Comparison of ENCODE assay signal across 9 cellular contexts in the genomic region with DNA sequence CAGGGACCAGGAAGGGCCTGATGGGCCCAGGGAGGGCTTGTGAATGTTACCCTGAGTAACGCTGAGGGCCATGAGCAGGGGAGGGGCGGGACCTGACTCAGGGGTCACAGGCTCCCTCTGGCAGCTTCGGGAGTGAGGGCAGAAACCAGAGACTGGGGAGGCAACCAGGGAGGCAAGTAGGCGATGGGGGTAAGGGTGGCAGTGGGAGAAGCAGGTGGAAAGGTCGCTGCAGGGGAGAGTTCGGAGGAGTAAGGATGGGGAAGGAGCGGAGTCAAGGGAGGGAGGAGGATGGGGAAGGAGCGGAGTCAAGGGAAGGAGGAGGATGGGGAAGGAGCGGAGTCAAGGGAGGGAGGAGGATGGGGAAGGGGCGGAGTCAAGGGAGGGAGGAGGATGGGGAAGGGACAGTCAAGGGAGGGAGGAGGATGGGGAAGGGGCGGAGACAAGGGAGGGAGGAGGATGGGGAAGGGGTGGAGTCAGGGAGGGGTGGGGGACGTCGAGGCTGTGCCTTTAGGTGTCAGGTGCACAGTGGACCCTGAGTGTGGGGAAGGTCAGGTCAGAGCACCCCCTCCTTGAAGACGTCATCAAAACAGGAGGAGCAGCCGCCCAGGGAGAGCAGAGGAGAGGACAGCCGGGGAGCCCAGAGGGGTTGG. TPM values are rescaled to one million over a fixed set of nuclear protein-coding genes. Genes with fewer than 3 reads are reported as not detected.
DNase-seq lines count a peak whose midpoint lies in the region; ATAC-seq and TF ChIP-seq lines count a peak whose summit lies in the region.
"Had no signal": no experiment of that assay in that cellular context is flagged by ENCODE, and none has a peak within 500 bp of the region (broad histone marks: within the 10 kb centered on the region; RNA-seq: fewer than 3 reads in every experiment).

No MANE protein-coding gene starts in this region.

- H3K27me3 ChIP-seq in lower lobe of right lung (ENCODE audit: low read depth), result peaks cover 22% of the 10 kb centered on the region

- H3K27ac ChIP-seq in lower lobe of right lung, result no peak overlapping the region
- H3K27ac ChIP-seq: sigmoid colon had no signal

- H3K9me3 ChIP-seq in lower lobe of right lung, result no peaks in the 10 kb centered on the region
- H3K9me3 ChIP-seq: sigmoid colon had no signal

- H3K4me3 ChIP-seq in AG10803 (ENCODE audit: low read length) (no peak overlapping the region), lower lobe of right lung (peak overlapping the region; percentile 39)

- in situ Hi-C loops in KBM-7 (cut with MboI; ENCODE audit: low pct_unique_long_range_greater_than_20kb, low sequenced_read_pairs), result no loop called here

- no peak for TF ChIP-seq CTCF in AG10803 (conservative IDR thresholded peaks at IDR 0.05; ENCODE audit: low read length)
- no peak for TF ChIP-seq CTCF in lower lobe of right lung (IDR thresholded peaks at IDR 0.05)

- DNase-seq in AG10803 (ENCODE audit: low read depth) (peak; percentile 21), KBM-7 (peak; percentile 83), cerebellum (ENCODE audit: low spot score) (peak; percentile 63), lower lobe of right lung (peak; percentile 76), NCI-H345 (lab: John Stamatoyannopoulos, UW) (no peak)
- DNase-seq in NK-92 treated with Interleukin-12 subunit alpha and Interleukin-12 subunit beta, amount 100 ng/mL, for 24 hours (lab: John Stamatoyannopoulos, UW), result no peak
- DNase-seq: sigmoid colon had no signal

- intact Hi-C loops in lower lobe of right lung (cut with DNase I), result no loop called here

- no peaks in the 10 kb centered on the region for H3K36me3 ChIP-seq in lower lobe of right lung
- H3K36me3 ChIP-seq: sigmoid colon had no signal

- peaks cover 10% of the 10 kb centered on the region for H3K4me1 ChIP-seq in lower lobe of right lung

- ATAC-seq in lower lobe of right lung (peak; percentile 17 to 37), HG02571 (IDR thresholded peaks at IDR 0.05; ENCODE audit: unreplicated experiment) (no peak), GM19452 (IDR thresholded peaks at IDR 0.05; ENCODE audit: unreplicated experiment) (no peak)

RNA-seq across cellular contexts. Expression of a gene that starts 15.5 kb away (rescaled TPM):
- total RNA-seq in cerebellum (not detected), lower lobe of right lung (1.6 TPM)

RNA-seq across cellular contexts. Expression of a gene that starts 28.1 kb away (rescaled TPM):
- total RNA-seq in cerebellum (25.9 TPM), lower lobe of right lung (8.7 TPM)

RNA-seq across cellular contexts. Expression of a gene that starts 41.9 kb away (rescaled TPM):
- not detected for total RNA-seq in cerebellum
- not detected for total RNA-seq in lower lobe of right lung
- total RNA-seq: sigmoid colon had no signal

Comparison
In these comparisons a context has a peak if more than half of its experiments do, and no peak if none do; other contexts are left out.
1. DNase-seq: peak in AG10803 (single experiment), KBM-7 (single experiment), cerebellum (single experiment) and lower lobe of right lung (single experiment); none in NK-92 treated with Interleukin-12 subunit alpha and Interleukin-12 subunit beta, amount 100 ng/mL, for 24 hours (single experiment) and NCI-H345 (single experiment).
2. ATAC-seq: peak in lower lobe of right lung (2 of 2); none in HG02571 (single experiment) and GM19452 (single experiment).